ENCODE assay signal across 14 cellular contexts in genomic region chr3:8767181-8767666, GRCh38. TPM values are rescaled to one million over a fixed set of nuclear protein-coding genes. Genes with fewer than 3 reads are reported as not detected.
DNase-seq lines count a peak whose midpoint lies in the region; ATAC-seq, FAIRE-seq and TF ChIP-seq lines count a peak whose summit lies in the region.
"Had no signal": no experiment of that assay in that cellular context is flagged by ENCODE, and none has a peak within 500 bp of the region (broad histone marks: within the 10 kb centered on the region; RNA-seq: fewer than 3 reads in every experiment).

No MANE protein-coding gene starts in this region.

- DNase-seq in GM06990 (ENCODE audit: extremely low read depth, insufficient read length) (no peak), fibroblast of lung (ENCODE audit: low read depth in 2 of 2) (peak in 1 of 2 donors; percentile 33), posterior vena cava (ENCODE audit: low spot score) (peak; percentile 66), substantia nigra (lab: John Stamatoyannopoulos, UW) (no peak), HuH-7.5 (ENCODE audit: low spot score) (no peak), GM19239 (ENCODE audit: insufficient read length, low spot score) (no peak)
- DNase-seq: stimulated activated CD4-positive, alpha-beta T cell treated with anti-CD3 and anti-CD28 coated beads, Interleukin-4, amount 100 ng/mL, for 24 hours; T-helper 9 cell had no signal

- peak overlapping the region; percentile 47 for H3K4me3 ChIP-seq in GM06990 (replicated peaks; ENCODE audit: low read depth, low read length)
- H3K4me3 ChIP-seq in OCI-LY3 (ENCODE audit: low read length), result no peak overlapping the region
- H3K4me3 ChIP-seq in fibroblast of lung (replicated peaks in 1 of 4; ENCODE audit: control extremely low read depth in 1 of 4, insufficient read depth in 1 of 4, low read depth in 3 of 4, low read length in 4 of 4), result peak overlapping the region in 2 of 4 experiments; percentile 28 to 60

- H4K20me1 ChIP-seq in OCI-LY3 (ENCODE audit: insufficient read depth, low read length) (no peaks in the 10 kb centered on the region), fibroblast of lung (ENCODE audit: control insufficient read depth, extremely low read depth, insufficient read depth, low read length) (no peaks in the 10 kb centered on the region)

- no peak for ATAC-seq in HG02610 (IDR thresholded peaks at IDR 0.05; ENCODE audit: unreplicated experiment)
- ATAC-seq: activated naive CD8-positive, alpha-beta T cell treated with anti-CD3 and anti-CD28 coated beads, Interleukin-2, amount 50 U/mL, for 24 hours had no signal

- TF ChIP-seq CTCF in GM06990 (IDR thresholded peaks at IDR 0.05; ENCODE audit: insufficient read depth, low read length, poor library complexity, severe bottlenecking) (no peak), OCI-LY3 (IDR thresholded peaks at IDR 0.05; ENCODE audit: low read depth, low read length) (no peak), fibroblast of lung (conservative IDR thresholded peaks at IDR 0.05 in 1 of 2, IDR thresholded peaks at IDR 0.05 in 1 of 2; ENCODE audit: low read depth in 1 of 2, low read length in 2 of 2) (no peak)

- intact Hi-C loops in posterior vena cava (cut with DNase I), result no loop called here

- peaks cover 93% of the 10 kb centered on the region for H3K4me1 ChIP-seq in OCI-LY3 (ENCODE audit: low read length)
- peaks cover 3% of the 10 kb centered on the region for H3K4me1 ChIP-seq in fibroblast of lung (ENCODE audit: control insufficient read depth, extremely low read depth, insufficient read depth, low read length)

- no peak overlapping the region for H3K9ac ChIP-seq in OCI-LY3 (ENCODE audit: low read length)
- H3K9ac ChIP-seq in fibroblast of lung (ENCODE audit: insufficient read depth, low read length), result no peak overlapping the region

- no peak for FAIRE-seq in GM19239 (lab: Jason Lieb, UNC)
- FAIRE-seq: G401.6 had no signal

- H3K9me3 ChIP-seq in OCI-LY3 (ENCODE audit: insufficient read depth, low read length) (no peaks in the 10 kb centered on the region), fibroblast of lung (ENCODE audit: control insufficient read depth, insufficient read depth, low read depth, low read length) (no peaks in the 10 kb centered on the region)

- no peak overlapping the region for H2AFZ ChIP-seq in OCI-LY3 (ENCODE audit: low read depth, low read length)
- no peak overlapping the region for H2AFZ ChIP-seq in fibroblast of lung (ENCODE audit: low read length)

- H3K79me2 ChIP-seq in OCI-LY3 (ENCODE audit: low read length) (peaks cover 8% of the 10 kb centered on the region; the same call in 1 of the 2 replicates), fibroblast of lung (ENCODE audit: control insufficient read depth, insufficient read depth, low read length) (peaks cover 8% of the 10 kb centered on the region)

- H3K4me2 ChIP-seq in OCI-LY3 (ENCODE audit: low read length) (peak overlapping the region; percentile 31), fibroblast of lung (ENCODE audit: extremely low read depth, insufficient read depth, low read length) (peak overlapping the region; percentile 57)

- H3K27me3 ChIP-seq in GM06990 (replicated peaks; ENCODE audit: control insufficient read depth, insufficient read depth, low read length) (no peaks in the 10 kb centered on the region), OCI-LY3 (ENCODE audit: low read depth, low read length) (no peaks in the 10 kb centered on the region), fibroblast of lung (ENCODE audit: control insufficient read depth, insufficient read depth, low read length) (no peaks in the 10 kb centered on the region)

- H3K36me3 ChIP-seq in GM06990 (ENCODE audit: control insufficient read depth, insufficient read depth, low read length) (no peaks in the 10 kb centered on the region), OCI-LY3 (replicated peaks; ENCODE audit: low read depth, low read length) (peaks cover 17% of the 10 kb centered on the region), fibroblast of lung (ENCODE audit: control insufficient read depth, insufficient read depth, low read length) (peaks cover 3% of the 10 kb centered on the region)

- H3K27ac ChIP-seq in OCI-LY3 (ENCODE audit: low read length) (peak overlapping the region; percentile 27), fibroblast of lung (ENCODE audit: insufficient read depth, low read length) (no peak overlapping the region), substantia nigra (ENCODE audit: low read depth, low read length, poor library complexity, severe bottlenecking) (no peak overlapping the region)
- H3K27ac ChIP-seq: C4-2B had no signal

RNA-seq across cellular contexts. Expression of gene OXTR, which starts 2.2 kb away (rescaled TPM):
- total RNA-seq in fibroblast of lung (0.26 and 3.6 TPM in 2 replicates), posterior vena cava (1 to 10 TPM; 1.1 to 3.4 TPM)
- polyA plus RNA-seq in fibroblast of lung, result 10.4 and 47.2 TPM in 2 replicates
- 17.4 and 73.6 TPM in 2 replicates for polyA plus RNA-seq in fibroblast of lung (2012)
- 15.3 and 40.6 TPM in 2 replicates for polyA minus RNA-seq in fibroblast of lung (ENCODE audit: low replicate concordance)

RNA-seq across cellular contexts. Expression of gene CAV3, which starts 33.6 kb away (rescaled TPM):
- total RNA-seq in fibroblast of lung (not detected in 2 replicates), posterior vena cava (not detected)
- polyA plus RNA-seq in fibroblast of lung, result 0.03 TPM in 1 of 2 replicates, not detected in the other
- polyA plus RNA-seq in fibroblast of lung (2012), result not detected in 2 replicates
- polyA minus RNA-seq in fibroblast of lung (ENCODE audit: low replicate concordance), result not detected in 2 replicates
- total RNA-seq: liver had no signal
- polyA plus RNA-seq: liver had no signal
